9 cellular contexts compared by ENCODE assay signal in genomic region chr6:75418233-75418632, GRCh38.
DNase-seq lines count a peak whose midpoint lies in the region; ATAC-seq, FAIRE-seq and TF ChIP-seq lines count a peak whose summit lies in the region.
"Had no signal": no experiment of that assay in that cellular context is flagged by ENCODE, and none has a peak within 500 bp of the region (broad histone marks: within the 10 kb centered on the region; RNA-seq: fewer than 3 reads in every experiment).

No MANE protein-coding gene starts in this region.

- no peaks in the 10 kb centered on the region for H3K4me1 ChIP-seq in effector memory CD4-positive, alpha-beta T cell (ENCODE audit: control insufficient read depth, insufficient read depth, low read length, poor library complexity, severe bottlenecking)

- no peak overlapping the region for H3K4me3 ChIP-seq in cardiac fibroblast (replicated peaks in 1 of 2; ENCODE audit: low read depth in 2 of 2, low read length in 2 of 2)
- no peak overlapping the region for H3K4me3 ChIP-seq in effector memory CD4-positive, alpha-beta T cell (ENCODE audit: insufficient read depth, low read depth, low read length, poor library complexity, severe bottlenecking)
- H3K4me3 ChIP-seq: SJSA1 had no signal

- H3K9me3 ChIP-seq in effector memory CD4-positive, alpha-beta T cell (ENCODE audit: control insufficient read depth, low read length) = no peaks in the 10 kb centered on the region
- H3K9me3 ChIP-seq: SJSA1 had no signal

- no peak for FAIRE-seq in HTR-8/SVneo (lab: Jason Lieb, UNC)

- ATAC-seq in GM19438 (IDR thresholded peaks at IDR 0.05; ENCODE audit: low read depth, unreplicated experiment) = peak; percentile 90
- ATAC-seq in HG03378 (IDR thresholded peaks at IDR 0.05; ENCODE audit: unreplicated experiment) = peak; percentile 88
- no peak for ATAC-seq in activated CD4-positive, CD25-positive, alpha-beta regulatory T cell treated with anti-CD3 and anti-CD28 coated beads, Interleukin-2, amount 50 U/mL, for 24 hours

- peak; percentile 83 for DNase-seq in ACHN
- DNase-seq in cardiac fibroblast (ENCODE audit: low read depth in 2 of 2) = peak; percentile 24 to 75
- no peak for DNase-seq in effector memory CD4-positive, alpha-beta T cell
- no peak for DNase-seq in activated CD4-positive, alpha-beta T cell treated with anti-CD3 and anti-CD28 coated beads, Interleukin-2, amount 50 U/mL, for 48 hours
- DNase-seq in HTR-8/SVneo (ENCODE audit: insufficient read length, low spot score) = no peak

- H3K27ac ChIP-seq in effector memory CD4-positive, alpha-beta T cell (ENCODE audit: insufficient read depth, low read length, poor library complexity, severe bottlenecking) = no peak overlapping the region
- H3K27ac ChIP-seq: SJSA1 had no signal

- no peaks in the 10 kb centered on the region for H3K27me3 ChIP-seq in effector memory CD4-positive, alpha-beta T cell (replicated peaks; ENCODE audit: control insufficient read depth, insufficient read depth, low read length, poor library complexity, severe bottlenecking)
- H3K27me3 ChIP-seq: SJSA1 had no signal

- in situ Hi-C loops in ACHN (cut with HindIII; ENCODE audit: low pct_ligation_motif_present, low pct_unique_long_range_greater_than_20kb, low sequenced_read_pairs) = no loop called here

- TF ChIP-seq CTCF in cardiac fibroblast (IDR thresholded peaks at IDR 0.05; ENCODE audit: low read depth, low read length) = no peak

- no peaks in the 10 kb centered on the region for H3K36me3 ChIP-seq in effector memory CD4-positive, alpha-beta T cell (ENCODE audit: control insufficient read depth, insufficient read depth, low read length)
- H3K36me3 ChIP-seq: SJSA1 had no signal

Comparison
In these comparisons a context has a peak if more than half of its experiments do, and no peak if none do; other contexts are left out.
1. DNase-seq: peak in ACHN (single experiment) and cardiac fibroblast (2 of 2); none in effector memory CD4-positive, alpha-beta T cell (0 of 3), activated CD4-positive, alpha-beta T cell treated with anti-CD3 and anti-CD28 coated beads, Interleukin-2, amount 50 U/mL, for 48 hours (0 of 2) and HTR-8/SVneo (single experiment).
2. ATAC-seq: peak in GM19438 (single experiment) and HG03378 (single experiment); none in activated CD4-positive, CD25-positive, alpha-beta regulatory T cell treated with anti-CD3 and anti-CD28 coated beads, Interleukin-2, amount 50 U/mL, for 24 hours (0 of 2).